ENCODE assay signal across 29 cellular contexts in the genomic region with DNA sequence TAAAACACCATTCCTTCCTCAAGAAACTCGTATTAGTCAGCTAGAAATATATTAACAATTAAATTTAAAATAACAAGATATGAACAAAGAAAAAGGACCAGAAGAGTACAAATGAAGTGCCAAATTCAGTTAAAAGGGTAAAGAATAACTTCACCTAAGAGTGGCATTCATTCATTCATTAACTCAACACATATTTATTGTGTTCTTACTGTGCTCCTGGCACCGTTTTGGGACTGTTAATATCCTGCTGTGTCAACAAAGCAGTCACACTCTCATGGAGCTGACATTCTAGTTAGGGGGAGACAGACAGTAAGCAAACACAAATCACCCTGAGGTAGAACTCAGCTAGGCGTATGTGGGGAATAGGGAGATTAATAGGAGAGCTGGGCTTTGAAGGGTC.
"Had no signal": no experiment of that assay in that cellular context is flagged by ENCODE, and none has a peak within 500 bp of the region (broad histone marks: within the 10 kb centered on the region; RNA-seq: fewer than 3 reads in every experiment).

No MANE protein-coding gene starts in this region.

- H3K27ac ChIP-seq: coronary artery, dorsolateral prefrontal cortex, esophagus squamous epithelium, gastroesophageal sphincter, heart left ventricle, hepatocyte, left lung had no signal

- H3K27ac Mint-ChIP-seq: immature natural killer cell; memory B cell; naive thymus-derived CD4-positive, alpha-beta T cell had no signal

- H3K4me1 ChIP-seq: esophagus squamous epithelium, gastroesophageal sphincter, heart left ventricle, left lung had no signal

- H3K9me3 ChIP-seq: esophagus squamous epithelium had no signal

- H2AFZ ChIP-seq: hepatocyte had no signal

- H3K4me3 ChIP-seq: coronary artery, dorsolateral prefrontal cortex, esophagus squamous epithelium, gastroesophageal sphincter, heart left ventricle, hepatocyte, left lung, lung had no signal

- DNase-seq: dermis blood vessel endothelial cell; dorsolateral prefrontal cortex; effector CD4-positive, alpha-beta T cell; effector memory CD4-positive, alpha-beta T cell; erythroblast; esophagus squamous epithelium; foreskin fibroblast; foreskin melanocyte; heart left ventricle; hypothalamus; immature natural killer cell; islet precursor cell; kidney; kidney glomerular epithelial cell; left cardiac atrium; left lung; left ventricle myocardium superior; mammary epithelial cell; mesendoderm; midbrain; naive thymus-derived CD4-positive, alpha-beta T cell had no signal

- H3K4me1 Mint-ChIP-seq: immature natural killer cell; memory B cell; naive thymus-derived CD4-positive, alpha-beta T cell had no signal

- FAIRE-seq: colon, endothelial cell of umbilical vein, kidney had no signal

- H3K27me3 ChIP-seq: dorsolateral prefrontal cortex, esophagus squamous epithelium, gastroesophageal sphincter, heart left ventricle, hepatocyte, left lung had no signal

- H3K27me3 Mint-ChIP-seq: memory B cell had no signal

- H3K79me2 ChIP-seq: hepatocyte had no signal

- ATAC-seq: esophagus mucosa; gastroesophageal sphincter; heart left ventricle; left cardiac atrium; left lung; left ventricle myocardium superior; naive thymus-derived CD4-positive, alpha-beta T cell had no signal

- H3K36me3 ChIP-seq: esophagus squamous epithelium, gastroesophageal sphincter, heart left ventricle, left lung had no signal

- H3K4me3 Mint-ChIP-seq: immature natural killer cell; memory B cell; naive thymus-derived CD4-positive, alpha-beta T cell had no signal

- H3K4me2 ChIP-seq: hepatocyte had no signal
